1 cellular context compared by ENCODE assay signal in genomic region chr21:31185663-31186062, GRCh38.
TF ChIP-seq lines count a peak whose summit lies in the region.

No MANE protein-coding gene starts in this region.

TF ChIP-seq in HepG2, 621 proteins besides CTCF, POLR2A, EP300 and RAD21 (continued from another document):
- TF ChIP-seq, protein P1, sequence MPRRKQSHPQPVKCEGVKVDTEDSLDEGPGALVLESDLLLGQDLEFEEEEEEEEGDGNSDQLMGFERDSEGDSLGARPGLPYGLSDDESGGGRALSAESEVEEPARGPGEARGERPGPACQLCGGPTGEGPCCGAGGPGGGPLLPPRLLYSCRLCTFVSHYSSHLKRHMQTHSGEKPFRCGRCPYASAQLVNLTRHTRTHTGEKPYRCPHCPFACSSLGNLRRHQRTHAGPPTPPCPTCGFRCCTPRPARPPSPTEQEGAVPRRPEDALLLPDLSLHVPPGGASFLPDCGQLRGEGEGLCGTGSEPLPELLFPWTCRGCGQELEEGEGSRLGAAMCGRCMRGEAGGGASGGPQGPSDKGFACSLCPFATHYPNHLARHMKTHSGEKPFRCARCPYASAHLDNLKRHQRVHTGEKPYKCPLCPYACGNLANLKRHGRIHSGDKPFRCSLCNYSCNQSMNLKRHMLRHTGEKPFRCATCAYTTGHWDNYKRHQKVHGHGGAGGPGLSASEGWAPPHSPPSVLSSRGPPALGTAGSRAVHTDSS (CRISPR knock-in tag; conservative IDR thresholded peaks at IDR 0.05): no peak
- TF ChIP-seq ZNF3 (CRISPR knock-in tag; IDR thresholded peaks at IDR 0.05) (no peak), YEATS2 (CRISPR knock-in tag; IDR thresholded peaks at IDR 0.05; ENCODE audit: borderline replicate concordance) (no peak), ONECUT2 (CRISPR knock-in tag; IDR thresholded peaks at IDR 0.05) (no peak)
